In the genomic region with DNA sequence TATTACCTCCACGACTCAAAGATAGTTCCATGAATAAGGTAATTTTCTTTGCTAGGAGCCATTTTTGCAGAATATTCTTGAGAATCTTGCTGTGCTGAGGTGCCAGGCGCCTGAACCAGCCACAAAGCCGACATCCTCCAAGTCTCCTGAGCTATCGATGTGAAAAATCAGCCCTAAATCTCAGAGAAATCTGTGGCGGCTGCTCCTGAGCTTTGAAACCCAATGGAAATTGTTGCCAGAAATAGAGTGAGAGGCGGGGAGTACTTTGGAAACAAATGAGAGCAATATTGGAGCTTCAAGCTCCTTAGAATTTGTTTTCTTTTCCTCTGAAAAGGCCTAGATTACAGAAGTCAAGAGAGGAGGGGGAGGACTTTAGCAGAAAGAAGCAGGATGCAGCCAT, we compare ENCODE assay signal across 30 cellular contexts. TPM values are rescaled to one million over a fixed set of nuclear protein-coding genes. Genes with fewer than 3 reads are reported as not detected.
"Had no signal": no experiment of that assay in that cellular context is flagged by ENCODE, and none has a peak within 500 bp of the region (broad histone marks: within the 10 kb centered on the region; RNA-seq: fewer than 3 reads in every experiment).

No MANE protein-coding gene starts in this region.

- H3K36me3 ChIP-seq: adrenal gland, brain microvascular endothelial cell, colonic mucosa, WERI-Rb-1 had no signal

- H3K4me1 ChIP-seq: colonic mucosa had no signal

- H3K27ac Mint-ChIP-seq: activated B cell treated with CpG ODN at 0.5 μM for 24 hours; activated CD8-positive, alpha-beta T cell treated with anti-CD3 and anti-CD28 coated beads for 36 hours; activated naive CD8-positive, alpha-beta T cell; activated naive CD8-positive, alpha-beta T cell treated with anti-CD3 and anti-CD28 coated beads, Interleukin-2, amount 50 U/mL, for 24 hours; activated T-helper 17 cell treated with anti-CD3 and anti-CD28 coated beads, Interleukin-2, amount 50 U/mL, for 72 hours; endodermal cell; T-helper 17 cell; T-helper 2 cell treated with Interferon-gamma antibody and Interleukin-4, amounts not matched to agents 5 μg/mL and 100 μg/mL, for 36 hours had no signal

- H3K27ac ChIP-seq: brain microvascular endothelial cell, colonic mucosa, WERI-Rb-1 had no signal

- H3K9me3 ChIP-seq: adrenal gland, colonic mucosa had no signal

- DNase-seq: activated B cell treated with CpG ODN at 0.5 μM for 24 hours; activated CD4-positive, alpha-beta T cell treated with anti-CD3 and anti-CD28 coated beads for 48 hours; activated CD4-positive, alpha-beta T cell treated with anti-CD3 and anti-CD28 coated beads, Interleukin-2, amount 50 U/mL, for 1 hour; activated CD4-positive, alpha-beta T cell treated with anti-CD3 and anti-CD28 coated beads, Interleukin-2, amount 50 U/mL, for 48 hours; activated CD8-positive, alpha-beta memory T cell treated with anti-CD3 and anti-CD28 coated beads for 24 hours; activated CD8-positive, alpha-beta T cell treated with anti-CD3 and anti-CD28 coated beads for 36 hours; activated effector memory CD4-positive, alpha-beta T cell treated with Interleukin-2 at 50 U/mL for 16 hours; activated gamma-delta T cell treated with Interleukin-2 at 50 U/mL for 16 hours; activated naive CD4-positive, alpha-beta T cell treated with anti-CD3 and anti-CD28 coated beads, Interleukin-2, amount 50 U/mL, for 16 hours; activated naive CD4-positive, alpha-beta T cell treated with Interleukin-2 at 50 U/mL for 16 hours; activated naive CD8-positive, alpha-beta T cell treated with anti-CD3 and anti-CD28 coated beads, Interleukin-2, amount 50 U/mL, for 24 hours; activated T-cell treated with anti-CD3 and anti-CD28 coated beads, Interleukin-2, amount 50 U/mL, for 4 hours; colonic mucosa; effector memory CD4-positive, alpha-beta T cell; T-helper 1 cell; T-helper 17 cell; T1000; WERI-Rb-1 had no signal

- H3K4me1 Mint-ChIP-seq: activated B cell treated with CpG ODN at 0.5 μM for 24 hours; activated naive CD8-positive, alpha-beta T cell treated with anti-CD3 and anti-CD28 coated beads, Interleukin-2, amount 50 U/mL, for 24 hours; activated T-helper 17 cell treated with anti-CD3 and anti-CD28 coated beads, Interleukin-2, amount 50 U/mL, for 72 hours; endodermal cell had no signal

- H3K9me3 Mint-ChIP-seq: activated B cell treated with CpG ODN at 0.5 μM for 24 hours; activated CD8-positive, alpha-beta T cell treated with anti-CD3 and anti-CD28 coated beads for 36 hours; activated naive CD8-positive, alpha-beta T cell treated with anti-CD3 and anti-CD28 coated beads, Interleukin-2, amount 50 U/mL, for 24 hours; activated T-cell treated with anti-CD3 and anti-CD28 coated beads, Interleukin-2, amount 50 U/mL, for 4 hours; activated T-helper 17 cell treated with anti-CD3 and anti-CD28 coated beads, Interleukin-2, amount 50 U/mL, for 72 hours; endodermal cell; T-helper 2 cell treated with Interferon-gamma antibody and Interleukin-4, amounts not matched to agents 5 μg/mL and 100 μg/mL, for 36 hours had no signal

- H3K36me3 Mint-ChIP-seq: activated naive CD8-positive, alpha-beta T cell had no signal

- H3K27me3 ChIP-seq: adrenal gland had no signal

- ATAC-seq: activated CD4-positive, CD25-positive, alpha-beta regulatory T cell treated with anti-CD3 and anti-CD28 coated beads, Interleukin-2, amount 50 U/mL, for 24 hours; activated CD8-positive, alpha-beta T cell treated with anti-CD3 and anti-CD28 coated beads for 36 hours; activated naive CD8-positive, alpha-beta T cell treated with anti-CD3 and anti-CD28 coated beads, Interleukin-2, amount 50 U/mL, for 24 hours; activated T-cell treated with anti-CD3 and anti-CD28 coated beads, Interleukin-2, amount 50 U/mL, for 4 hours; esophagus mucosa; T-helper 17 cell had no signal

- H3K4me3 ChIP-seq: adrenal gland, colonic mucosa had no signal

- H3K4me3 Mint-ChIP-seq: activated B cell treated with CpG ODN at 0.5 μM for 24 hours; activated CD8-positive, alpha-beta T cell treated with anti-CD3 and anti-CD28 coated beads for 36 hours; activated naive CD8-positive, alpha-beta T cell; activated naive CD8-positive, alpha-beta T cell treated with anti-CD3 and anti-CD28 coated beads, Interleukin-2, amount 50 U/mL, for 24 hours; activated T-cell treated with anti-CD3 and anti-CD28 coated beads, Interleukin-2, amount 50 U/mL, for 4 hours; activated T-helper 17 cell treated with anti-CD3 and anti-CD28 coated beads, Interleukin-2, amount 50 U/mL, for 72 hours; endodermal cell; T-helper 17 cell; T-helper 2 cell treated with Interferon-gamma antibody and Interleukin-4, amounts not matched to agents 5 μg/mL and 100 μg/mL, for 36 hours had no signal

RNA-seq across cellular contexts. Expression of gene CAMK1G, which starts 6.3 kb away (rescaled TPM):
- total RNA-seq: activated B cell treated with CpG ODN at 0.5 μM for 24 hours; activated CD8-positive, alpha-beta T cell treated with anti-CD3 and anti-CD28 coated beads for 36 hours; bronchial epithelial cell; cardiac septum; chondrocyte; dermis microvascular lymphatic vessel endothelial cell; esophagus mucosa; T-helper 17 cell had no signal
